25 cellular contexts compared by ENCODE assay signal in the genomic region with DNA sequence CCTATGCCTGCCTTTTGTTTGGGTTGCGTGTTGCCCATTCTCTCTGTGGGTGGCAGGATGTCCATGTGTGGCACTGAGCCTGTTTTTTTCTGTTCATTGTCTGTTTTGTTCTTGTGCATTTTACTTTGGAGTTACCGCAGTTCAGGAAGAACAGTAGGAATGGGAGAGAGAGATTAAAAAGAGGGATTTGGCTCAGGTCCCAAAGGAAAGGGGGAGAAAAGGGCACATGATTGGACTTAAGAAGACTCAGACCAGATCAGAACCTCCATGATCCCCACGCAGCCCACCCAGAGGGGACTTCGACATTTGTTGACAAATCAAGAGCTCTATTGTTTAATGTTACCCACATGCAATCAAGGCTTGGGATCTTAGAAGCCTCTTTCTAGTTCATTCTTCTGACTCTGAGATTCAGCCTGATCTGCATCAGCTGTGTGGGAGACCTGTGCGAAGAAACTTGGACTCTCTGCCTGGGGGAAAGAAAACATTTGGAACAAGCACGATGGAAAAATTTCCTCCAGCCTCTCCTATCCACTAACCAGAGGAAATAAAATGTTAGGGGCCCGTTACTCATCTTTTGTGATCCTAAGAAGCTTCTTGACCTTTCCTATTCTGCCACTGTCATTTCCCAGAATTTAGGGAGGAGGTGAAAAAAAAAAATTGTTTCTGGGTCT.
DNase-seq lines count a peak whose midpoint lies in the region; ATAC-seq and TF ChIP-seq lines count a peak whose summit lies in the region.
"Had no signal": no experiment of that assay in that cellular context is flagged by ENCODE, and none has a peak within 500 bp of the region (broad histone marks: within the 10 kb centered on the region; RNA-seq: fewer than 3 reads in every experiment).

No MANE protein-coding gene starts in this region.

- ATAC-seq in CD4-positive, alpha-beta T cell (ENCODE audit: poor library complexity): no peak
- peak; percentile 65 to 88 for ATAC-seq in right cardiac atrium
- ATAC-seq: A549, gastrocnemius medialis, right lobe of liver had no signal

- 45% methylated on average over 7 of the region's 7 CpGs for WGBS in right cardiac atrium
- WGBS in adrenal gland, 4 donors: 57 to 76% (median 60%) methylated on average over 7 of the region's 7 CpGs

- H3K9me3 Mint-ChIP-seq in CD4-positive, alpha-beta T cell: peaks cover 4% of the 10 kb centered on the region
- H3K9me3 Mint-ChIP-seq: activated CD4-positive, alpha-beta memory T cell treated with anti-CD3 and anti-CD28 coated beads, Interleukin-2, amount 10 ng/mL, durations not matched to agents 7 days and 5 days; activated naive CD4-positive, alpha-beta T cell treated with anti-CD3 and anti-CD28 coated beads for 36 hours had no signal

- H3K36me3 Mint-ChIP-seq in CD4-positive, alpha-beta T cell (ENCODE audit: low read depth): peaks cover 48% of the 10 kb centered on the region

- H3K27ac Mint-ChIP-seq in CD4-positive, alpha-beta T cell: peak overlapping the region; percentile 92
- H3K27ac Mint-ChIP-seq: activated B cell treated with CpG ODN at 0.5 μM for 24 hours; activated CD4-positive, alpha-beta memory T cell treated with anti-CD3 and anti-CD28 coated beads, Interleukin-2, amount 10 ng/mL, durations not matched to agents 7 days and 5 days; activated naive CD4-positive, alpha-beta T cell treated with anti-CD3 and anti-CD28 coated beads for 36 hours; H9 had no signal

- H3K4me1 Mint-ChIP-seq in CD4-positive, alpha-beta T cell (ENCODE audit: low read depth): peaks cover 54% of the 10 kb centered on the region

- H3K9me3 ChIP-seq in CD4-positive, alpha-beta T cell (ENCODE audit: control insufficient read depth, low read length): no peaks in the 10 kb centered on the region
- H3K9me3 ChIP-seq in right cardiac atrium (ENCODE audit: control insufficient read depth, low read length): no peaks in the 10 kb centered on the region
- no peaks in the 10 kb centered on the region for H3K9me3 ChIP-seq in skeletal muscle tissue (ENCODE audit: control insufficient read depth in 3 of 3, low read length in 3 of 3)
- no peaks in the 10 kb centered on the region for H3K9me3 ChIP-seq in adrenal gland (replicated peaks in 1 of 3)
- H3K9me3 ChIP-seq: gastrocnemius medialis, right lobe of liver, upper lobe of left lung had no signal

- no peak overlapping the region for H3K27ac ChIP-seq in CD4-positive, alpha-beta T cell (ENCODE audit: low read depth, low read length)
- peak overlapping the region; percentile 53 for H3K27ac ChIP-seq in right cardiac atrium (ENCODE audit: low read length)
- peak overlapping the region; percentile 21 for H3K27ac ChIP-seq in skeletal muscle tissue (ENCODE audit: low read depth, low read length)
- H3K27ac ChIP-seq in adrenal gland: peak overlapping the region in 2 of 5 donors; percentile 63 to 78
- H3K27ac ChIP-seq: A549, gastrocnemius medialis, right lobe of liver had no signal

- H3K4me1 ChIP-seq in right cardiac atrium (ENCODE audit: control insufficient read depth, insufficient read depth, low read length) (no peaks in the 10 kb centered on the region), skeletal muscle tissue (ENCODE audit: control insufficient read depth in 3 of 3, insufficient read depth in 3 of 3, low read length in 3 of 3) (no peaks in the 10 kb centered on the region), adrenal gland (replicated peaks in 1 of 2) (peaks cover 0 to 16% of the 10 kb centered on the region in 2 donors)
- H3K4me1 ChIP-seq: A549, gastrocnemius medialis, right lobe of liver had no signal

- POLR2A ChIA-PET in CD4-positive, alpha-beta T cell (lab: Charles Lee): no interaction called here
- POLR2A ChIA-PET in HEK293T (lab: Yijun Ruan, JAX): no interaction called here

- no peaks in the 10 kb centered on the region for H3K27me3 Mint-ChIP-seq in CD4-positive, alpha-beta T cell

- TF ChIP-seq POLR2A in adrenal gland (IDR thresholded peaks at IDR 0.05): no peak

- no peak for DNase-seq in CD4-positive, alpha-beta T cell
- DNase-seq in dermis microvascular lymphatic vessel endothelial cell (ENCODE audit: low read depth in 2 of 2) (peak; percentile 35 to 40), right cardiac atrium (no peak), SKM-1 (lab: John Stamatoyannopoulos, UW; ENCODE audit: unreplicated experiment) (no peak), adrenal gland (no peak), NCI-H510A (lab: John Stamatoyannopoulos, UW) (no peak), HEK293T (ENCODE audit: extremely low spot score) (no peak)
- DNase-seq: activated B cell treated with CpG ODN at 0.5 μM for 24 hours; activated CD4-positive, alpha-beta memory T cell treated with anti-CD3 and anti-CD28 coated beads, Interleukin-2, amount 10 ng/mL, durations not matched to agents 7 days and 5 days; activated naive CD4-positive, alpha-beta T cell treated with anti-CD3 and anti-CD28 coated beads for 36 hours; activated T-cell treated with anti-CD3 and anti-CD28 coated beads, Interleukin-2, amount 50 U/mL, for 1 hour; C1 segment of cervical spinal cord; gastrocnemius medialis; GF-D8; H9; NCI-H1417 treated with DMSO at 0.1 percent for 48 hours; NCI-H2171 treated with DMSO at 0.1 percent for 48 hours; occipital lobe; right lobe of liver; stimulated activated CD4-positive, alpha-beta T cell treated with anti-CD3 and anti-CD28 coated beads, Interleukin-2, amount 100 ng/mL, for 24 hours; stimulated activated naive CD4-positive, alpha-beta T cell treated with Interleukin-2 at 50 U/mL for 16 hours; T-helper 2 cell; upper lobe of left lung had no signal

- no peak overlapping the region for H3K9ac ChIP-seq in skeletal muscle tissue (ENCODE audit: low read depth in 1 of 3, low read length in 3 of 3)

- intact Hi-C loops in CD4-positive, alpha-beta T cell (cut with DNase I, micrococcal nuclease): no loop called here
- intact Hi-C loops in right cardiac atrium (cut with DNase I): no loop called here
- intact Hi-C loops in adrenal gland (cut with DNase I): no loop called here

- H3K4me3 ChIP-seq in right cardiac atrium (ENCODE audit: low read length) (no peak overlapping the region), skeletal muscle tissue (ENCODE audit: low read length in 3 of 3) (no peak overlapping the region), adrenal gland (no peak overlapping the region)
- H3K4me3 ChIP-seq: A549, gastrocnemius medialis, right lobe of liver, upper lobe of left lung had no signal

- no peaks in the 10 kb centered on the region for H3K27me3 ChIP-seq in CD4-positive, alpha-beta T cell (ENCODE audit: control insufficient read depth, insufficient read depth, low read length)
- H3K27me3 ChIP-seq in right cardiac atrium (ENCODE audit: control insufficient read depth, insufficient read depth) (no peaks in the 10 kb centered on the region), skeletal muscle tissue (ENCODE audit: control insufficient read depth in 3 of 3, insufficient read depth in 3 of 3, low read length in 3 of 3) (no peaks in the 10 kb centered on the region), adrenal gland (no peaks in the 10 kb centered on the region)
- H3K27me3 ChIP-seq: gastrocnemius medialis, right lobe of liver, upper lobe of left lung had no signal

- H3K4me3 Mint-ChIP-seq in CD4-positive, alpha-beta T cell: peak overlapping the region; percentile 40
- H3K4me3 Mint-ChIP-seq: activated B cell treated with CpG ODN at 0.5 μM for 24 hours; activated CD4-positive, alpha-beta memory T cell treated with anti-CD3 and anti-CD28 coated beads, Interleukin-2, amount 10 ng/mL, durations not matched to agents 7 days and 5 days; activated naive CD4-positive, alpha-beta T cell treated with anti-CD3 and anti-CD28 coated beads for 36 hours; H9 had no signal

- CTCF ChIA-PET in CD4-positive, alpha-beta T cell (lab: Charles Lee): interaction anchor here (1.3 kb wide), 1 partner anchor 26 kb away, joined by 3 read pairs; no protein-coding TSS in a partner anchor
- CTCF ChIA-PET in HEK293T (lab: Yijun Ruan, JAX): no interaction called here

- no peak for TF ChIP-seq CTCF in CD4-positive, alpha-beta T cell (IDR thresholded peaks at IDR 0.05)
- no peak for TF ChIP-seq CTCF in adrenal gland (IDR thresholded peaks at IDR 0.05)

- H3K36me3 ChIP-seq in skeletal muscle tissue (ENCODE audit: control insufficient read depth in 3 of 3, insufficient read depth in 3 of 3, low read length in 3 of 3): no peaks in the 10 kb centered on the region
- no peaks in the 10 kb centered on the region for H3K36me3 ChIP-seq in adrenal gland (replicated peaks in 1 of 2)
- H3K36me3 ChIP-seq: gastrocnemius medialis, right lobe of liver, upper lobe of left lung had no signal

TF ChIP-seq in HEK293T, 16 proteins besides CTCF, POLR2A, EP300 and RAD21:
- no peak for TF ChIP-seq L3MBTL2 (conservative IDR thresholded peaks at IDR 0.05)
- TF ChIP-seq ZNF384 (IDR thresholded peaks at IDR 0.05): no peak
- TF ChIP-seq NFRKB (IDR thresholded peaks at IDR 0.05): no peak
- no peak for TF ChIP-seq HDGF (IDR thresholded peaks at IDR 0.05; ENCODE audit: borderline replicate concordance)
- TF ChIP-seq TARDBP (IDR thresholded peaks at IDR 0.05): no peak
- no peak for TF ChIP-seq SUZ12 (IDR thresholded peaks at IDR 0.05)
- TF ChIP-seq FOXA1 (IDR thresholded peaks at IDR 0.05): no peak
- TF ChIP-seq LEF1 (IDR thresholded peaks at IDR 0.05; ENCODE audit: borderline replicate concordance): no peak
- TF ChIP-seq BHLHE40 (IDR thresholded peaks at IDR 0.05; ENCODE audit: borderline replicate concordance): no peak
- no peak for TF ChIP-seq ELF4 (IDR thresholded peaks at IDR 0.05)
- TF ChIP-seq, protein P1, sequence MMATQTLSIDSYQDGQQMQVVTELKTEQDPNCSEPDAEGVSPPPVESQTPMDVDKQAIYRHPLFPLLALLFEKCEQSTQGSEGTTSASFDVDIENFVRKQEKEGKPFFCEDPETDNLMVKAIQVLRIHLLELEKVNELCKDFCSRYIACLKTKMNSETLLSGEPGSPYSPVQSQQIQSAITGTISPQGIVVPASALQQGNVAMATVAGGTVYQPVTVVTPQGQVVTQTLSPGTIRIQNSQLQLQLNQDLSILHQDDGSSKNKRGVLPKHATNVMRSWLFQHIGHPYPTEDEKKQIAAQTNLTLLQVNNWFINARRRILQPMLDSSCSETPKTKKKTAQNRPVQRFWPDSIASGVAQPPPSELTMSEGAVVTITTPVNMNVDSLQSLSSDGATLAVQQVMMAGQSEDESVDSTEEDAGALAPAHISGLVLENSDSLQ (IDR thresholded peaks at IDR 0.05): no peak
- TF ChIP-seq CTBP1 (IDR thresholded peaks at IDR 0.05; ENCODE audit: borderline replicate concordance): no peak
- TF ChIP-seq ARNT (IDR thresholded peaks at IDR 0.05): no peak
- no peak for TF ChIP-seq SP1 (IDR thresholded peaks at IDR 0.05)
- no peak for TF ChIP-seq FOXM1 (IDR thresholded peaks at IDR 0.05; ENCODE audit: borderline replicate concordance)
- TF ChIP-seq FOXK2 (IDR thresholded peaks at IDR 0.05): no peak
TF ChIP-seq in HEK293T: peak in this region for 0.

Comparison
In these comparisons a context has a peak if more than half of its experiments do, and no peak if none do; other contexts are left out.
1. DNase-seq: peak in dermis microvascular lymphatic vessel endothelial cell (2 of 2); none in CD4-positive, alpha-beta T cell (0 of 10), right cardiac atrium (0 of 3), SKM-1 (single experiment), adrenal gland (0 of 7), NCI-H510A (single experiment) and HEK293T (single experiment).